In genomic region chr20:39985276-39985675, GRCh38 we compare ENCODE assay signal across 18 cellular contexts.
A peak's percentile ranks its signal among the peaks of the same experiment; 100 is the strongest.
DNase-seq lines count a peak whose midpoint lies in the region; ATAC-seq and TF ChIP-seq lines count a peak whose summit lies in the region.
"Had no signal": no experiment of that assay in that cellular context is flagged by ENCODE, and none has a peak within 500 bp of the region (broad histone marks: within the 10 kb centered on the region; RNA-seq: fewer than 3 reads in every experiment).

No MANE protein-coding gene starts in this region.

- H3K27ac ChIP-seq in cardiac muscle cell (peak overlapping the region; percentile 97), right cardiac atrium (ENCODE audit: low read length) (peak overlapping the region; percentile 100), psoas muscle (peak overlapping the region; percentile 98), transverse colon (peak overlapping the region; percentile 61 to 80 (median 76))
- H3K27ac ChIP-seq: KMS-11, lower lobe of right lung had no signal

- H3K36me3 ChIP-seq in cardiac muscle cell (no peaks in the 10 kb centered on the region), psoas muscle (ENCODE audit: insufficient read depth in 1 of 2, low read depth in 1 of 2) (no peaks in the 10 kb centered on the region), transverse colon (no peaks in the 10 kb centered on the region)
- H3K36me3 ChIP-seq: lower lobe of right lung had no signal

- no peak for TF ChIP-seq POLR2A in transverse colon (IDR thresholded peaks at IDR 0.05)

- H3K9me3 ChIP-seq in cardiac muscle cell (ENCODE audit: low read depth) (no peaks in the 10 kb centered on the region), right cardiac atrium (ENCODE audit: control insufficient read depth, low read length) (no peaks in the 10 kb centered on the region), psoas muscle (no peaks in the 10 kb centered on the region), transverse colon (no peaks in the 10 kb centered on the region)
- H3K9me3 ChIP-seq: lower lobe of right lung had no signal

- ATAC-seq in Right ventricle myocardium superior (ENCODE audit: poor library complexity): no peak
- ATAC-seq in right cardiac atrium: no peak
- no peak for ATAC-seq in psoas muscle
- no peak for ATAC-seq in GM19467 (IDR thresholded peaks at IDR 0.05; ENCODE audit: unreplicated experiment)
- ATAC-seq: lower lobe of right lung had no signal

- DNase-seq in cardiac muscle cell (ENCODE audit: low read depth in 1 of 2, low spot score in 1 of 2): no peak
- DNase-seq in Right ventricle myocardium superior: no peak
- DNase-seq in right cardiac atrium: no peak
- DNase-seq in psoas muscle: no peak
- DNase-seq in transverse colon: no peak
- no peak for DNase-seq in mesenteric fat pad (ENCODE audit: low spot score)
- DNase-seq in C1 segment of cervical spinal cord (lab: John Stamatoyannopoulos, UW): no peak
- DNase-seq: activated CD4-positive, alpha-beta T cell treated with anti-CD3 and anti-CD28 coated beads for 1 hour; activated CD8-positive, alpha-beta memory T cell treated with anti-CD3 and anti-CD28 coated beads for 24 hours; activated T-cell treated with anti-CD3 and anti-CD28 coated beads, Interleukin-2, amount 50 U/mL, for 24 hours; amniotic stem cell; central memory CD4-positive, alpha-beta T cell; COR-L47; dorsolateral prefrontal cortex; hippocampal formation; lower lobe of right lung had no signal

- H3K27me3 ChIP-seq in cardiac muscle cell (no peaks in the 10 kb centered on the region), right cardiac atrium (ENCODE audit: control insufficient read depth, insufficient read depth) (no peaks in the 10 kb centered on the region), psoas muscle (ENCODE audit: insufficient read depth in 3 of 3, low read length in 2 of 3) (no peaks in the 10 kb centered on the region), transverse colon (no peaks in the 10 kb centered on the region)
- H3K27me3 ChIP-seq: dorsolateral prefrontal cortex had no signal

- TF ChIP-seq CTCF in cardiac muscle cell (IDR thresholded peaks at IDR 0.05; ENCODE audit: low read depth, low read length): no peak
- TF ChIP-seq CTCF in psoas muscle (IDR thresholded peaks at IDR 0.05): no peak
- TF ChIP-seq CTCF in transverse colon (IDR thresholded peaks at IDR 0.05): no peak

- H3K4me1 ChIP-seq in cardiac muscle cell (ENCODE audit: low read depth) (peaks cover 45% of the 10 kb centered on the region), right cardiac atrium (ENCODE audit: control insufficient read depth, insufficient read depth, low read length) (peaks cover 15% of the 10 kb centered on the region), psoas muscle (peaks cover 41% of the 10 kb centered on the region), transverse colon (peaks cover 4 to 23% (median 14%) of the 10 kb centered on the region in 4 donors)

- in situ Hi-C loops in transverse colon (cut with MboI; ENCODE audit: low pct_ligation_motif_present in 1 of 4, low pct_unique_long_range_greater_than_20kb in 1 of 4, low sequenced_read_pairs in 3 of 4): no loop called here

- intact Hi-C loops in Right ventricle myocardium superior (cut with DNase I) (no loop called here), right cardiac atrium (cut with DNase I) (no loop called here), psoas muscle (cut with DNase I) (loop anchor here in 1 of 2 donors (10.0 kb wide), 1 partner anchor 100 kb away; no protein-coding TSS in a partner anchor), transverse colon (cut with DNase I; ENCODE audit: low total_unique reads) (no loop called here)

- WGBS in right cardiac atrium: 89% methylated on average over 3 of the region's 3 CpGs
- 48 to 85% (median 50%) methylated on average over 3 of the region's 3 CpGs for WGBS in psoas muscle, 3 donors
- 80 to 87% methylated on average over 3 of the region's 3 CpGs for WGBS in transverse colon (ENCODE audit: low coverage in 1 of 2), 2 donors

- no peak for TF ChIP-seq EP300 in transverse colon (IDR thresholded peaks at IDR 0.05; ENCODE audit: low read depth)

- H3K4me3 ChIP-seq in cardiac muscle cell: no peak overlapping the region
- no peak overlapping the region for H3K4me3 ChIP-seq in right cardiac atrium (ENCODE audit: low read length)
- no peak overlapping the region for H3K4me3 ChIP-seq in psoas muscle
- H3K4me3 ChIP-seq in transverse colon: no peak overlapping the region
- H3K4me3 ChIP-seq: dorsolateral prefrontal cortex, lower lobe of right lung had no signal
